In the genomic region with DNA sequence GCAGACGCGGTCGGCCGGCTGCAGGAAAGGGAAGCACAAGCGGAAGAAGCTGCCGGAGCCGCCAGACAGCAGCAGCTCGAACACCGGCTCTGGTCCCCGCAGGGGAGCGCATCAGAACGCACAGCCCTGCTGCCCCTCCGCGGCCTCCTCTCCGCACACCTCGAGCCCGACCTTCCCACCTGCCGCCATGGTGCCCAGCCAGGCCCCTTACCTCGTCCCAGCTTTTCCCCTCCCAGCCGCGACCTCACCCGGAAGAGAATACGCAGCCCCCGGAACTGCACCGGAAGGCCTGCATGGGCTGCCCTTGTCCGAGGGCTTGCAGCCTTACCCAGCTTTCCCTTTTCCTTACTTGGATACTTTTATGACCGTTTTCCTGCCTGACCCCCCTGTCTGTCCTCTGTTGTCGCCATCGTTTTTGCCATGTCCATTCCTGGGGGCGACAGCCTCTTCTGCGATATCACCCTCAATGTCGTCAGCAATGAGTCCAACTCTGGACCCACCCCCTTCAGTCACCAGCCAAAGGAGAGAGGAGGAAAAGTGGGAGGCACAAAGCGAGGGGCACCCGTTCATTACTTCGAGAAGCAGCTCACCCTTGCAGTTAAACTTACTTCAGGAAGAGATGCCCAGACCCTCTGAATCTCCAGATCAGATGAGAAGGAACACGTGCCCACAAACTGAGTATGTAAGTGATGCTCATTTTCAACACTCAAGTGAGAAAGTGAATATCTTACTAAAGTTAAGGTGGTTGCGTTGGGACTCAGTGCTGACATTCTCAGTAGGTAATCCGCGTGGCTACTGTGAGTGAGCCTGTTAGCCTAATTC, we compare ENCODE assay signal across 10 cellular contexts. TPM values are rescaled to one million over a fixed set of nuclear protein-coding genes. Genes with fewer than 3 reads are reported as not detected.
DNase-seq lines count a peak whose midpoint lies in the region; TF ChIP-seq lines count a peak whose summit lies in the region.
"Had no signal": no experiment of that assay in that cellular context is flagged by ENCODE, and none has a peak within 500 bp of the region (broad histone marks: within the 10 kb centered on the region; RNA-seq: fewer than 3 reads in every experiment).

No MANE protein-coding gene starts in this region.

- H3K27me3 Mint-ChIP-seq in IgD-negative memory B cell, result no peaks in the 10 kb centered on the region

- peaks cover 0 to 2% (median 0%) of the 10 kb centered on the region in 3 donors for H3K9me3 Mint-ChIP-seq in IgD-negative memory B cell

- TF ChIP-seq CTCF in fibroblast of villous mesenchyme (IDR thresholded peaks at IDR 0.05; ENCODE audit: insufficient read depth, low read depth, low read length), result no peak

- H3K27ac Mint-ChIP-seq in IgD-negative memory B cell, result peak overlapping the region in 2 of 3 donors; percentile 88 to 96

- H3K4me1 Mint-ChIP-seq in IgD-negative memory B cell, result peaks cover 7 to 11% (median 8%) of the 10 kb centered on the region in 3 donors

- H3K36me3 Mint-ChIP-seq in IgD-negative memory B cell, result no peaks in the 10 kb centered on the region

- H3K4me3 ChIP-seq in fibroblast of villous mesenchyme (ENCODE audit: low read depth, low read length), result peak overlapping the region; percentile 59

- DNase-seq in activated T-cell treated with anti-CD3 and anti-CD28 coated beads for 4 hours (peak; percentile 3), fibroblast of villous mesenchyme (ENCODE audit: low read depth) (peak; percentile 23), DMS153 treated with DMSO at 0.1 percent for 48 hours (lab: John Stamatoyannopoulos, UW; ENCODE audit: unreplicated experiment) (no peak), NCI-H2081 (lab: John Stamatoyannopoulos, UW) (no peak), AG20443 (ENCODE audit: low spot score) (no peak)
- DNase-seq in stimulated activated CD8-positive, alpha-beta memory T cell treated with anti-CD3 and anti-CD28 coated beads, Interleukin-7, amount 100 ng/mL, for 48 hours (ENCODE audit: extremely low read depth in 1 of 2, low read depth in 1 of 2), result peak; percentile 7 to 11
- no peak for DNase-seq in NK-92 treated with Interleukin-12 subunit alpha and Interleukin-12 subunit beta, amount 100 ng/mL, for 24 hours (lab: John Stamatoyannopoulos, UW)
- DNase-seq: trophoblast cell had no signal

- peak overlapping the region in 3 of 4 donors; percentile 46 to 94 (median 80) for H3K4me3 Mint-ChIP-seq in IgD-negative memory B cell

RNA-seq across cellular contexts. Expression of a gene that starts 25.5 kb away (rescaled TPM):
- polyA plus RNA-seq in IgD-negative memory B cell, result not detected
- total RNA-seq in fibroblast of villous mesenchyme, result not detected in 2 replicates
- total RNA-seq: lung microvascular endothelial cell had no signal

RNA-seq across cellular contexts. Expression of a gene that starts 43.3 kb away (rescaled TPM):
- 1.4 TPM for polyA plus RNA-seq in IgD-negative memory B cell
- 5.5 and 5.6 TPM in 2 replicates for total RNA-seq in fibroblast of villous mesenchyme

RNA-seq across cellular contexts. Expression of a gene that starts 56.2 kb away (rescaled TPM):
- 29.3 TPM for polyA plus RNA-seq in IgD-negative memory B cell
- 85.0 and 138 TPM in 2 replicates for total RNA-seq in fibroblast of villous mesenchyme

Comparison
In these comparisons a context has a peak if more than half of its experiments do, and no peak if none do; other contexts are left out.
1. DNase-seq: peak in activated T-cell treated with anti-CD3 and anti-CD28 coated beads for 4 hours (single experiment), fibroblast of villous mesenchyme (single experiment) and stimulated activated CD8-positive, alpha-beta memory T cell treated with anti-CD3 and anti-CD28 coated beads, Interleukin-7, amount 100 ng/mL, for 48 hours (2 of 2); none in NK-92 treated with Interleukin-12 subunit alpha and Interleukin-12 subunit beta, amount 100 ng/mL, for 24 hours (single experiment), DMS153 treated with DMSO at 0.1 percent for 48 hours (single experiment), NCI-H2081 (0 of 2) and AG20443 (single experiment).